ENCODE assay signal across 8 cellular contexts in the genomic region with DNA sequence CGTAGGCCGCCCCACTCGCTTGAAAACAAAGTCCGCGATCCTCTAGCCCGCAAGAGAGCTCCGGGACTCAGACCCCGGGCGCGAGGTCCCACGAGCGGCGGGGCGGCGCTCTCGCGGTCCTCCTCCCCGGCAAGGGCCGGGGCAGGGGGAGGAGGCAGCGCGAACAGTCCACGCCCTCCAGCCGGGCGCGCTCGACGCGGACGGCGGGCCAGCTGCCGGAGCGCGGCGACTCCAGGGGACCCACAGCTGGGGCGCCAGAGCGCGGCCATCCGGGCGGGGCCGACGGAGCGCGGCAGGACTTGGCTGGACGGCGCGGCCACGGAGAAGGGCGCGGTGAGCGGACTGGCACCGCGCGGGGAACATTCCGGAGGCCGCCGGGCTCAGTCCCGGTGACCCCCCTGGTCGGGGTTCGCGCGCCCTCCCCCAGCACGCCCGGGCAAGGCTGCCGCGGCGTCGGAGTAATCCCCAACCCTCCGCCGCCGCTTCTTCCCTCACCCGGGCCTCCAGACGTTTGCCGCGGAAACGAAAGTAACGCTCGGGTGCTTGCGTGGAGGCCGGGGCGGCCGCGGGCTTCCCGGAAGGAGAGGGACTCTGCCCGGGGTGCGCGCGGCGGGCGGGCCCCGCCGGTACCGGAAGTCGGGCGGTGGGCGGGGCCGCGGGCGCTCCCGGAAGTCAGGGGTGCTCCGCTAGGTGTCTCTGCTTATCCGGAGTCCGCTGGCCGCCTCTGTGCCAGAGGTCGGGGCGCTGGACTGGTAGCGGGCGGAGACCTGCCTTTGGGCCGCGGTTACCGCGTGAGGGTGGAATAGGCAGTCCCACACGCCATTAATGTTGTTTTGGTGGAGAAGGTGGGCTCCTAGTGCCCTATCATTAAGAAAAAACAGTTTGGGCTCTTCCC. TPM values are rescaled to one million over a fixed set of nuclear protein-coding genes. Genes with fewer than 3 reads are reported as not detected.
DNase-seq lines count a peak whose midpoint lies in the region; ATAC-seq and TF ChIP-seq lines count a peak whose summit lies in the region.

TSS of gene RIPK1 (plus strand) at position 166 of the 895 bp plus-strand sequence. CDS start 8,330 bp downstream, outside the sequence.

- ATAC-seq in GM19467 (IDR thresholded peaks at IDR 0.05; ENCODE audit: unreplicated experiment) = peak; percentile 81

- H3K36me3 ChIP-seq in Caco-2 (ENCODE audit: control insufficient read depth, insufficient read depth, low read length) (no peaks in the 10 kb centered on the region; the same call in 1 of the 2 replicates), endodermal cell (ENCODE audit: control insufficient read depth, insufficient read depth, low read length) (peaks cover 5% of the 10 kb centered on the region)

- no peaks in the 10 kb centered on the region for H3K9me3 ChIP-seq in Caco-2
- H3K9me3 ChIP-seq in endodermal cell (ENCODE audit: control insufficient read depth, low read length) = peaks cover 9% of the 10 kb centered on the region

- H3K27me3 Mint-ChIP-seq in Caco-2 (ENCODE audit: insufficient read depth, unreplicated experiment) (no peaks in the 10 kb centered on the region), endodermal cell (ENCODE audit: insufficient read depth) (peaks cover 26% of the 10 kb centered on the region), mesothelial cell of epicardium (ENCODE audit: low read depth) (peaks cover 3% of the 10 kb centered on the region)

- H3K4me1 Mint-ChIP-seq in Caco-2 (ENCODE audit: low read depth, unreplicated experiment) (peaks cover 6% of the 10 kb centered on the region), endodermal cell (peaks cover 10% of the 10 kb centered on the region), mesothelial cell of epicardium (peaks cover 20% of the 10 kb centered on the region)

- TSS peak; percentile 86 for BruUV-seq in Caco-2 (replicated peaks; lab: Mats Ljungman, UMichigan)

- H3K4me1 ChIP-seq in Caco-2 = peaks cover 9% of the 10 kb centered on the region; the same call in 1 of the 2 replicates
- no peaks in the 10 kb centered on the region for H3K4me1 ChIP-seq in endodermal cell (ENCODE audit: control insufficient read depth, insufficient read depth, low read length)

- 0 to 1% methylated on average over 26 to 112 of the region's 112 CpGs for WGBS in endodermal cell (ENCODE audit: insufficient coverage in 1 of 2, insufficient read length in 1 of 2), 2 experiments

- H3K4me3 ChIP-seq in Caco-2 (ENCODE audit: low read depth, low read length) (peak within 1 kb of the TSS; percentile 94), endodermal cell (ENCODE audit: low read length) (peak within 1 kb of the TSS; percentile 96)

- H3K27ac Mint-ChIP-seq in Caco-2 (ENCODE audit: unreplicated experiment) = peak within 1 kb of the TSS; percentile 79
- H3K27ac Mint-ChIP-seq in endodermal cell = peak within 1 kb of the TSS; percentile 93
- H3K27ac Mint-ChIP-seq in mesothelial cell of epicardium = peak within 1 kb of the TSS; percentile 98

- H3K9me3 Mint-ChIP-seq in Caco-2 (ENCODE audit: unreplicated experiment) (no peaks in the 10 kb centered on the region), endodermal cell (peaks cover 34% of the 10 kb centered on the region), mesothelial cell of epicardium (no peaks in the 10 kb centered on the region)

- TF ChIP-seq CTCF in Caco-2 (IDR thresholded peaks at IDR 0.05; ENCODE audit: insufficient read depth in 1 of 2, low read depth in 1 of 2, low read length in 1 of 2, severe bottlenecking in 1 of 2, unreplicated experiment in 1 of 2) (peak; percentile 26 to 37), endodermal cell (conservative IDR thresholded peaks at IDR 0.05) (peak; percentile 51), mesothelial cell of epicardium (IDR thresholded peaks at IDR 0.05; ENCODE audit: unreplicated experiment) (no peak)

- peak within 1 kb of the TSS; percentile 86 for H3K27ac ChIP-seq in endodermal cell (ENCODE audit: low read depth, low read length)

- CTCF ChIA-PET in Caco-2 (lab: Charles Lee) = interaction anchor here (0.6 to 0.9 kb wide), 3 partner anchors 16 to 966 kb away, joined by 3 to 7 read pairs (median 3); no protein-coding TSS in a partner anchor

- no peaks in the 10 kb centered on the region for H3K27me3 ChIP-seq in Caco-2 (replicated peaks; ENCODE audit: control insufficient read depth, insufficient read depth, low read length)
- H3K27me3 ChIP-seq in endodermal cell (ENCODE audit: control insufficient read depth, insufficient read depth, low read length, poor library complexity, severe bottlenecking) = no peaks in the 10 kb centered on the region

- intact Hi-C loops in Caco-2 (cut with micrococcal nuclease; ENCODE audit: unreplicated experiment) = loop anchor here (1.0 to 10.0 kb wide), 3 partner anchors 50 to 304 kb away; partner anchors contain the start of genes BPHL, PSMG4 and WRNIP1

- H3K4me3 Mint-ChIP-seq in Caco-2 (ENCODE audit: unreplicated experiment) (peak within 1 kb of the TSS; percentile 81), endodermal cell (peak within 1 kb of the TSS; percentile 82), mesothelial cell of epicardium (peak within 1 kb of the TSS; percentile 92)

- POLR2A ChIA-PET in Caco-2 (lab: Charles Lee) = interaction anchor here (0.6 to 2.2 kb wide), 8 partner anchors 15 to 94 kb away, joined by 3 to 23 read pairs (median 6); partner anchors contain the start of gene NQO2

- H3K36me3 Mint-ChIP-seq in Caco-2 (ENCODE audit: insufficient read depth, unreplicated experiment) = peaks cover 39% of the 10 kb centered on the region
- H3K36me3 Mint-ChIP-seq in endodermal cell (ENCODE audit: low read depth) = peaks cover 23% of the 10 kb centered on the region
- no peaks in the 10 kb centered on the region for H3K36me3 Mint-ChIP-seq in mesothelial cell of epicardium

- peak; percentile 94 to 97 for DNase-seq in Caco-2
- DNase-seq in HPDE6-E6E7 (ENCODE audit: extremely low spot score) = peak; percentile 89
- peak; percentile 81 for DNase-seq in NOMO-1 treated with dmso at 0.1 percent for 144 hours (lab: John Stamatoyannopoulos, UW; ENCODE audit: unreplicated experiment)
- peak; percentile 71 for DNase-seq in activated CD8-positive, alpha-beta memory T cell treated with anti-CD3 and anti-CD28 coated beads, Interleukin-2, amount 50 U/mL, for 1 hour (ENCODE audit: extremely low read depth)
- DNase-seq in endodermal cell = peak; percentile 94
- peak; percentile 91 for DNase-seq in mesothelial cell of epicardium (ENCODE audit: low spot score in 2 of 2, unreplicated experiment in 2 of 2)
- peak; percentile 89 for DNase-seq in stimulated activated CD8-positive, alpha-beta memory T cell treated with anti-CD3 and anti-CD28 coated beads, Interleukin-2, amount 100 ng/mL, for 1 hour (ENCODE audit: low read depth in 2 of 2)

- peak within 1 kb of the TSS; percentile 69 for H3K9ac ChIP-seq in endodermal cell (ENCODE audit: extremely low read depth, low read length, poor library complexity, severe bottlenecking)

RNA-seq across cellular contexts. Expression of gene RIPK1, which starts in this region (rescaled TPM):
- total RNA-seq in Caco-2 (2022) = 15.5 and 15.6 TPM in 2 replicates
- 10 to 100 TPM; 10.2 to 18.7 TPM for total RNA-seq in endodermal cell
- polyA plus RNA-seq in endodermal cell (2013, experiment 1 of 2) = 10.6 TPM
- polyA plus RNA-seq in endodermal cell (2013, experiment 2 of 2) = 10.9 TPM
- total RNA-seq in mesothelial cell of epicardium = 17.5 to 18.4 TPM (median 17.6 TPM) in 3 replicates

Comparison
In these comparisons a context has a peak if more than half of its experiments do, and no peak if none do; other contexts are left out.
1. Peak in every context shown above with its lines: DNase-seq, ATAC-seq, H3K4me3 ChIP-seq and H3K27ac ChIP-seq.